15 cellular contexts compared by ENCODE assay signal in genomic region chr18:3219621-3220335, GRCh38. TPM values are rescaled to one million over a fixed set of nuclear protein-coding genes. Genes with fewer than 3 reads are reported as not detected.
A peak's percentile ranks its signal among the peaks of the same experiment; 100 is the strongest.
DNase-seq lines count a peak whose midpoint lies in the region; ATAC-seq and TF ChIP-seq lines count a peak whose summit lies in the region.
"Had no signal": no experiment of that assay in that cellular context is flagged by ENCODE, and none has a peak within 500 bp of the region (broad histone marks: within the 10 kb centered on the region; RNA-seq: fewer than 3 reads in every experiment).

MYOM1 (minus strand) TSS chr18:3219968; CDS start chr18:3215223, 4,745 bp downstream.

- no peak for DNase-seq in right atrium auricular region (ENCODE audit: low spot score)
- no peak for DNase-seq in neuronal stem cell (ENCODE audit: low spot score)
- no peak for DNase-seq in type B pancreatic cell (ENCODE audit: extremely low spot score, unreplicated experiment)
- DNase-seq in spleen: no peak
- no peak for DNase-seq in activated CD4-positive, alpha-beta T cell treated with anti-CD3 and anti-CD28 coated beads, Interleukin-2, amount 50 U/mL, for 4 hours
- no peak for DNase-seq in activated CD4-positive, alpha-beta memory T cell treated with anti-CD3 and anti-CD28 coated beads, Interleukin-2, amount 10 ng/mL, durations not matched to agents 7 days and 5 days
- DNase-seq in activated CD4-positive, alpha-beta T cell treated with anti-CD3 and anti-CD28 coated beads for 36 hours: no peak
- DNase-seq: activated T-cell treated with anti-CD3 and anti-CD28 coated beads for 4 hours; CD4-positive, alpha-beta memory T cell; GDM1; NCI-H1417 treated with DMSO at 0.1 percent for 48 hours; NCI-H69; SHP77 had no signal

- H3K27ac Mint-ChIP-seq in brain: peak within 1 kb of the TSS; percentile 7 to 95 (median 61)
- H3K27ac Mint-ChIP-seq in type B pancreatic cell: peak within 1 kb of the TSS; percentile 10
- no peak within 1 kb of the TSS for H3K27ac Mint-ChIP-seq in activated CD4-positive, alpha-beta memory T cell treated with anti-CD3 and anti-CD28 coated beads, Interleukin-2, amount 10 ng/mL, durations not matched to agents 7 days and 5 days
- H3K27ac Mint-ChIP-seq in activated CD4-positive, alpha-beta T cell treated with anti-CD3 and anti-CD28 coated beads for 36 hours: no peak within 1 kb of the TSS

- no peak within 1 kb of the TSS for H2BK15ac ChIP-seq in neuronal stem cell (ENCODE audit: low read length)

- no peak for TF ChIP-seq POLR2A in spleen (IDR thresholded peaks at IDR 0.05)

- H3K36me3 Mint-ChIP-seq in brain (peaks cover 5% of the 10 kb centered on the region), type B pancreatic cell (no peaks in the 10 kb centered on the region)
- H3K36me3 Mint-ChIP-seq in activated CD4-positive, alpha-beta memory T cell treated with anti-CD3 and anti-CD28 coated beads, Interleukin-2, amount 10 ng/mL, durations not matched to agents 7 days and 5 days (ENCODE audit: low read depth): no peaks in the 10 kb centered on the region
- no peaks in the 10 kb centered on the region for H3K36me3 Mint-ChIP-seq in activated CD4-positive, alpha-beta T cell treated with anti-CD3 and anti-CD28 coated beads for 36 hours (ENCODE audit: low read depth)

- H3K79me1 ChIP-seq in neuronal stem cell (ENCODE audit: low read depth, low read length): no peaks in the 10 kb centered on the region

- H3K4ac ChIP-seq in neuronal stem cell (ENCODE audit: low read length): no peak within 1 kb of the TSS

- no peak within 1 kb of the TSS for H3K14ac ChIP-seq in neuronal stem cell (ENCODE audit: low read length)

- H3K4me3 Mint-ChIP-seq in brain (peak within 1 kb of the TSS in 3 of 5 experiments; percentile 23 to 84 (median 65)), type B pancreatic cell (peak within 1 kb of the TSS; percentile 42)
- no peak within 1 kb of the TSS for H3K4me3 Mint-ChIP-seq in activated CD4-positive, alpha-beta memory T cell treated with anti-CD3 and anti-CD28 coated beads, Interleukin-2, amount 10 ng/mL, durations not matched to agents 7 days and 5 days
- H3K4me3 Mint-ChIP-seq in activated CD4-positive, alpha-beta T cell treated with anti-CD3 and anti-CD28 coated beads for 36 hours: no peak within 1 kb of the TSS
- H3K4me3 Mint-ChIP-seq: CD4-positive, alpha-beta memory T cell had no signal

- H3K4me1 Mint-ChIP-seq in brain: peaks cover 41% of the 10 kb centered on the region
- peaks cover 34% of the 10 kb centered on the region for H3K4me1 Mint-ChIP-seq in type B pancreatic cell (ENCODE audit: unreplicated experiment)
- peaks cover 6% of the 10 kb centered on the region for H3K4me1 Mint-ChIP-seq in activated CD4-positive, alpha-beta memory T cell treated with anti-CD3 and anti-CD28 coated beads, Interleukin-2, amount 10 ng/mL, durations not matched to agents 7 days and 5 days
- peaks cover 9% of the 10 kb centered on the region for H3K4me1 Mint-ChIP-seq in activated CD4-positive, alpha-beta T cell treated with anti-CD3 and anti-CD28 coated beads for 36 hours

- no CpG with 5 or more reads among the region's 10 CpGs for WGBS in neuronal stem cell (ENCODE audit: extremely low coverage in 2 of 2, insufficient read length in 2 of 2, insufficient replicate concordance in 1 of 2), 2 donors
- 84 to 91% (median 90%) methylated on average over 10 of the region's 10 CpGs for WGBS in spleen, 5 donors

- H3K36me3 ChIP-seq in right atrium auricular region (peaks cover 24% of the 10 kb centered on the region), neuronal stem cell (replicated peaks in 1 of 2; ENCODE audit: control insufficient read depth in 2 of 2, insufficient read depth in 2 of 2, low read length in 2 of 2) (no peaks in the 10 kb centered on the region), spleen (peaks cover 0 to 3% (median 0%) of the 10 kb centered on the region in 6 donors)

- H3K4me2 ChIP-seq in neuronal stem cell (ENCODE audit: insufficient read depth, low read length, poor library complexity, severe bottlenecking): no peak within 1 kb of the TSS

- H3K27ac ChIP-seq in right atrium auricular region: peak within 1 kb of the TSS; percentile 83 to 94
- no peak within 1 kb of the TSS for H3K27ac ChIP-seq in neuronal stem cell (replicated peaks; ENCODE audit: low read length)
- no peak within 1 kb of the TSS for H3K27ac ChIP-seq in spleen
- H3K27ac ChIP-seq: VCaP had no signal

- no peaks in the 10 kb centered on the region for H3K9me3 ChIP-seq in right atrium auricular region
- no peaks in the 10 kb centered on the region for H3K9me3 ChIP-seq in neuronal stem cell (replicated peaks in 1 of 2; ENCODE audit: control insufficient read depth in 2 of 2, insufficient read depth in 1 of 2, low read depth in 1 of 2, low read length in 2 of 2)
- H3K9me3 ChIP-seq in spleen: no peaks in the 10 kb centered on the region

- H3K9ac ChIP-seq in neuronal stem cell (ENCODE audit: low read depth, low read length, poor library complexity): no peak within 1 kb of the TSS

- H2BK5ac ChIP-seq in neuronal stem cell (ENCODE audit: low read length): no peak within 1 kb of the TSS

- H3K27me3 ChIP-seq in right atrium auricular region (no peaks in the 10 kb centered on the region), neuronal stem cell (ENCODE audit: control insufficient read depth in 3 of 3, insufficient read depth in 3 of 3, low read depth in 1 of 3, low read length in 3 of 3) (peaks cover 0 to 2% (median 0%) of the 10 kb centered on the region in 3 experiments), spleen (replicated peaks in 1 of 7) (no peaks in the 10 kb centered on the region)

- no peak for ATAC-seq in activated CD4-positive, alpha-beta T cell treated with anti-CD3 and anti-CD28 coated beads for 36 hours

- no peak within 1 kb of the TSS for H2BK120ac ChIP-seq in neuronal stem cell (ENCODE audit: low read depth, low read length)

- peaks cover 0 to 10% of the 10 kb centered on the region in 2 donors for H3K4me1 ChIP-seq in right atrium auricular region
- peaks cover 0 to 8% of the 10 kb centered on the region in 2 donors for H3K4me1 ChIP-seq in neuronal stem cell (ENCODE audit: control insufficient read depth in 2 of 2, insufficient read depth in 1 of 2, low read depth in 1 of 2, low read length in 2 of 2)
- no peaks in the 10 kb centered on the region for H3K4me1 ChIP-seq in spleen

- intact Hi-C loops in spleen (cut with DNase I; ENCODE audit: low total_unique reads): no loop called here
- intact Hi-C loops in activated CD4-positive, alpha-beta T cell treated with anti-CD3 and anti-CD28 coated beads for 36 hours (cut with DNase I, micrococcal nuclease): no loop called here

- H3K9me3 Mint-ChIP-seq in brain: peaks cover 0 to 4% (median 0%) of the 10 kb centered on the region in 5 experiments
- peaks cover 4% of the 10 kb centered on the region for H3K9me3 Mint-ChIP-seq in type B pancreatic cell
- H3K9me3 Mint-ChIP-seq in activated CD4-positive, alpha-beta memory T cell treated with anti-CD3 and anti-CD28 coated beads, Interleukin-2, amount 10 ng/mL, durations not matched to agents 7 days and 5 days: no peaks in the 10 kb centered on the region
- no peaks in the 10 kb centered on the region for H3K9me3 Mint-ChIP-seq in activated CD4-positive, alpha-beta T cell treated with anti-CD3 and anti-CD28 coated beads for 36 hours (ENCODE audit: low read depth)

- peak within 1 kb of the TSS; percentile 66 for H2AFZ ChIP-seq in neuronal stem cell (ENCODE audit: low read length)

- H3K4me3 ChIP-seq in right atrium auricular region (peak within 1 kb of the TSS; percentile 52 to 64), neuronal stem cell (ENCODE audit: low read length in 2 of 2) (no peak within 1 kb of the TSS), spleen (no peak within 1 kb of the TSS)

- no peak within 1 kb of the TSS for H4K91ac ChIP-seq in neuronal stem cell (ENCODE audit: low read depth, low read length, poor library complexity)

- no peaks in the 10 kb centered on the region for H3K27me3 Mint-ChIP-seq in brain
- no peaks in the 10 kb centered on the region for H3K27me3 Mint-ChIP-seq in type B pancreatic cell
- H3K27me3 Mint-ChIP-seq in activated CD4-positive, alpha-beta memory T cell treated with anti-CD3 and anti-CD28 coated beads, Interleukin-2, amount 10 ng/mL, durations not matched to agents 7 days and 5 days: no peaks in the 10 kb centered on the region
- H3K27me3 Mint-ChIP-seq in activated CD4-positive, alpha-beta T cell treated with anti-CD3 and anti-CD28 coated beads for 36 hours: no peaks in the 10 kb centered on the region
- H3K27me3 Mint-ChIP-seq: CD4-positive, alpha-beta memory T cell had no signal

- TF ChIP-seq CTCF in brain (conservative IDR thresholded peaks at IDR 0.05) (no peak), right atrium auricular region (IDR thresholded peaks at IDR 0.05) (no peak), type B pancreatic cell (conservative IDR thresholded peaks at IDR 0.05) (no peak), spleen (IDR thresholded peaks at IDR 0.05 in 8 of 11, conservative IDR thresholded peaks at IDR 0.05 in 3 of 11) (no peak)

- no peak within 1 kb of the TSS for H3K23ac ChIP-seq in neuronal stem cell (ENCODE audit: low read depth, low read length, poor library complexity)

- H4K8ac ChIP-seq in neuronal stem cell (ENCODE audit: low read depth, low read length): no peak within 1 kb of the TSS

- CTCF ChIA-PET in activated CD4-positive, alpha-beta memory T cell treated with anti-CD3 and anti-CD28 coated beads, Interleukin-2, amount 10 ng/mL, durations not matched to agents 7 days and 5 days (lab: Charles Lee): interaction anchor here (1.1 kb wide), 1 partner anchor 26 kb away, joined by 5 read pairs; no protein-coding TSS in a partner anchor
- CTCF ChIA-PET in activated CD4-positive, alpha-beta T cell treated with anti-CD3 and anti-CD28 coated beads for 36 hours (lab: Charles Lee): interaction anchor here (0.5 to 3.1 kb wide), 5 partner anchors 26 to 305 kb away, joined by 3 to 9 read pairs (median 3); no protein-coding TSS in a partner anchor

- no peak within 1 kb of the TSS for H2AK5ac ChIP-seq in neuronal stem cell (ENCODE audit: low read depth, low read length)

- no peak within 1 kb of the TSS for H3K18ac ChIP-seq in neuronal stem cell (ENCODE audit: low read length)

- POLR2A ChIA-PET in activated CD4-positive, alpha-beta memory T cell treated with anti-CD3 and anti-CD28 coated beads, Interleukin-2, amount 10 ng/mL, durations not matched to agents 7 days and 5 days (lab: Charles Lee): interaction anchor here (1.1 to 1.5 kb wide), 2 partner anchors 26 to 41 kb away, joined by 3 read pairs; no protein-coding TSS in a partner anchor
- POLR2A ChIA-PET in activated CD4-positive, alpha-beta T cell treated with anti-CD3 and anti-CD28 coated beads for 36 hours (lab: Charles Lee): no interaction called here

- H2BK12ac ChIP-seq in neuronal stem cell (ENCODE audit: low read length): no peak within 1 kb of the TSS

RNA-seq across cellular contexts. Expression of gene MYOM1, which starts in this region (rescaled TPM):
- polyA plus RNA-seq in brain (ENCODE audit: insufficient read depth, low read depth, low replicate concordance) (3.1 TPM), spleen (1 to 10 TPM; 1.2 to 6.2 (median 2.4) TPM)
- total RNA-seq in right atrium auricular region (100 to 1,000 TPM; 357 to 410 TPM), type B pancreatic cell (ENCODE audit: low replicate concordance) (2.0 TPM in 2 replicates), spleen (1 to 10 TPM; 1.4 to 2.7 (median 1.8) TPM)
- polyA plus RNA-seq in neuronal stem cell (2013, experiment 1 of 2): 0.42 TPM
- polyA plus RNA-seq in neuronal stem cell (2013, experiment 2 of 2): 0.46 TPM
- 1 to 10 TPM; 1.7 to 2.4 TPM for total RNA-seq in activated CD4-positive, alpha-beta memory T cell treated with anti-CD3 and anti-CD28 coated beads, Interleukin-2, amount 10 ng/mL, durations not matched to agents 7 days and 5 days
- total RNA-seq in activated CD4-positive, alpha-beta T cell treated with anti-CD3 and anti-CD28 coated beads for 36 hours: under 1 TPM; 0.89 to 0.95 TPM

Comparison
In these comparisons a context has a peak if more than half of its experiments do, and no peak if none do; other contexts are left out.
1. RNA of gene MYOM1 (total RNA-seq): 357 to 410 TPM in right atrium auricular region; 1.7 to 2.4 TPM in activated CD4-positive, alpha-beta memory T cell treated with anti-CD3 and anti-CD28 coated beads, Interleukin-2, amount 10 ng/mL, durations not matched to agents 7 days and 5 days, 2.0 TPM in type B pancreatic cell, 1.4 to 2.7 TPM in spleen and 0.89 to 0.95 TPM in activated CD4-positive, alpha-beta T cell treated with anti-CD3 and anti-CD28 coated beads for 36 hours; every median in the first group is over 10 times any median in the second.
2. H3K27ac Mint-ChIP-seq: peak in brain (5 of 5) and type B pancreatic cell (single experiment); none in activated CD4-positive, alpha-beta memory T cell treated with anti-CD3 and anti-CD28 coated beads, Interleukin-2, amount 10 ng/mL, durations not matched to agents 7 days and 5 days (single experiment) and activated CD4-positive, alpha-beta T cell treated with anti-CD3 and anti-CD28 coated beads for 36 hours (single experiment).
3. H3K4me3 Mint-ChIP-seq: peak in brain (3 of 5) and type B pancreatic cell (single experiment); none in activated CD4-positive, alpha-beta memory T cell treated with anti-CD3 and anti-CD28 coated beads, Interleukin-2, amount 10 ng/mL, durations not matched to agents 7 days and 5 days (single experiment) and activated CD4-positive, alpha-beta T cell treated with anti-CD3 and anti-CD28 coated beads for 36 hours (single experiment).
4. H3K27ac ChIP-seq: peak in right atrium auricular region (2 of 2); none in neuronal stem cell (single experiment) and spleen (0 of 8).
5. H3K4me3 ChIP-seq: peak in right atrium auricular region (2 of 2); none in neuronal stem cell (0 of 2) and spleen (0 of 8).